1 cellular context compared by ENCODE assay signal in the genomic region with DNA sequence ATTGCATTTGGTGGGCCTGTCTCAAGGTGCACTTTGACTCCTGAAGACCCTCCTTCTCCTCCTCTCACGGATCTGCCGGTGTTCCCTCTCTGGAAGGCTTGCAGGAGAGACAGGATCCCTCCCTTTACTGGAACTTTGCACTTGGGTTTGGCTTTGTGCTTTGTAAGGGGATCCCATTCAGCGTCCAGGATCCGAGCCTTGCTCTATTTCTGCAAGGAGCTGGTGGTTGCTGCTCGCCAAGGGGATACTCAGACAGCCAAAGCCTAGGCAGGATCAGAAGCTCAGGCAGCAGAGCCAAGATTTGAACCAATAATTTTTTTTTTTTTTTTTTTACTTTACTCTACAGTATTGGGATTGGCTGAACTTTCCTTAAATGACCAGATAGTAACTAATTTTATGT.
TF ChIP-seq lines count a peak whose summit lies in the region.

No MANE protein-coding gene starts in this region.

TF ChIP-seq in K562, 482 proteins besides CTCF, POLR2A, EP300 and RAD21:
- TF ChIP-seq SMARCB1 (IDR thresholded peaks at IDR 0.05; ENCODE audit: insufficient read length, low read depth), result no peak
- TF ChIP-seq ATF3 (IDR thresholded peaks at IDR 0.05), result no peak
- TF ChIP-seq ATF3 (CRISPR knock-in tag; conservative IDR thresholded peaks at IDR 0.05), result 0 out of 2 replicates have a peak, but pooled peaks have one; percentile 5
